In the genomic region with DNA sequence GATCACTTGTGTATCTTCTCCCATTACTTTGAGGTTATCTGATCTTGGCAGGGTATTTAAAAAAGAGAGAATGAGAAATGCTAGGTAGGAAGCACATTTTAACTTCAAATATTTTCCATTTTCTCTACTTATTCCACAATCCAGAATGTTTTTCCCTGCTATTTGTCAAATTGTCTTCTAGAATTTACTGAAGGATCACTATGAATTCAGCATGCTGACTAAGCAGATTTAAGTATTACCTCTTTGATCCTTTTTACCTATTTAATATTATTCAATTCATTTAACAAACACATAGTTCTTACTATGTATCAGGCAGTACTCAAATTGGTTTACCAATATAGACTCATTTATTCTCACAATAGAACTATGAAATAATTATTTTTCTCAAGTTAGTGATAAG, we compare ENCODE assay signal across 3 cellular contexts.
TF ChIP-seq lines count a peak whose summit lies in the region.

No MANE protein-coding gene starts in this region.

TF ChIP-seq in A549, 52 proteins besides CTCF, POLR2A, EP300 and RAD21 (continued from another document):
- TF ChIP-seq MAFK (IDR thresholded peaks at IDR 0.05; ENCODE audit: partially characterized antibody): peak; percentile 93
- TF ChIP-seq NPAS2 (CRISPR knock-in tag; IDR thresholded peaks at IDR 0.05; ENCODE audit: borderline replicate concordance): no peak
- TF ChIP-seq, protein P1, sequence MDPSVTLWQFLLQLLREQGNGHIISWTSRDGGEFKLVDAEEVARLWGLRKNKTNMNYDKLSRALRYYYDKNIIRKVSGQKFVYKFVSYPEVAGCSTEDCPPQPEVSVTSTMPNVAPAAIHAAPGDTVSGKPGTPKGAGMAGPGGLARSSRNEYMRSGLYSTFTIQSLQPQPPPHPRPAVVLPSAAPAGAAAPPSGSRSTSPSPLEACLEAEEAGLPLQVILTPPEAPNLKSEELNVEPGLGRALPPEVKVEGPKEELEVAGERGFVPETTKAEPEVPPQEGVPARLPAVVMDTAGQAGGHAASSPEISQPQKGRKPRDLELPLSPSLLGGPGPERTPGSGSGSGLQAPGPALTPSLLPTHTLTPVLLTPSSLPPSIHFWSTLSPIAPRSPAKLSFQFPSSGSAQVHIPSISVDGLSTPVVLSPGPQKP (IDR thresholded peaks at IDR 0.05; ENCODE audit: low read depth, low read length): no peak
- TF ChIP-seq, protein P2, sequence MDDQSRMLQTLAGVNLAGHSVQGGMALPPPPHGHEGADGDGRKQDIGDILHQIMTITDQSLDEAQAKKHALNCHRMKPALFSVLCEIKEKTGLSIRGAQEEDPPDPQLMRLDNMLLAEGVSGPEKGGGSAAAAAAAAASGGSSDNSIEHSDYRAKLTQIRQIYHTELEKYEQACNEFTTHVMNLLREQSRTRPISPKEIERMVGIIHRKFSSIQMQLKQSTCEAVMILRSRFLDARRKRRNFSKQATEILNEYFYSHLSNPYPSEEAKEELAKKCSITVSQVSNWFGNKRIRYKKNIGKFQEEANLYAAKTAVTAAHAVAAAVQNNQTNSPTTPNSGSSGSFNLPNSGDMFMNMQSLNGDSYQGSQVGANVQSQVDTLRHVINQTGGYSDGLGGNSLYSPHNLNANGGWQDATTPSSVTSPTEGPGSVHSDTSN (IDR thresholded peaks at IDR 0.05): no peak

TF ChIP-seq in GM23338, 12 proteins besides CTCF, POLR2A, EP300 and RAD21 (continued from another document):
- TF ChIP-seq, protein P3, sequence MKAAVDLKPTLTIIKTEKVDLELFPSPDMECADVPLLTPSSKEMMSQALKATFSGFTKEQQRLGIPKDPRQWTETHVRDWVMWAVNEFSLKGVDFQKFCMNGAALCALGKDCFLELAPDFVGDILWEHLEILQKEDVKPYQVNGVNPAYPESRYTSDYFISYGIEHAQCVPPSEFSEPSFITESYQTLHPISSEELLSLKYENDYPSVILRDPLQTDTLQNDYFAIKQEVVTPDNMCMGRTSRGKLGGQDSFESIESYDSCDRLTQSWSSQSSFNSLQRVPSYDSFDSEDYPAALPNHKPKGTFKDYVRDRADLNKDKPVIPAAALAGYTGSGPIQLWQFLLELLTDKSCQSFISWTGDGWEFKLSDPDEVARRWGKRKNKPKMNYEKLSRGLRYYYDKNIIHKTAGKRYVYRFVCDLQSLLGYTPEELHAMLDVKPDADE (IDR thresholded peaks at IDR 0.05): no peak
- TF ChIP-seq CREB1 (CRISPR knock-in tag; IDR thresholded peaks at IDR 0.05; ENCODE audit: low read depth) (no peak), STAT1 (IDR thresholded peaks at IDR 0.05; ENCODE audit: unreplicated experiment) (no peak)
- TF ChIP-seq, protein P4, sequence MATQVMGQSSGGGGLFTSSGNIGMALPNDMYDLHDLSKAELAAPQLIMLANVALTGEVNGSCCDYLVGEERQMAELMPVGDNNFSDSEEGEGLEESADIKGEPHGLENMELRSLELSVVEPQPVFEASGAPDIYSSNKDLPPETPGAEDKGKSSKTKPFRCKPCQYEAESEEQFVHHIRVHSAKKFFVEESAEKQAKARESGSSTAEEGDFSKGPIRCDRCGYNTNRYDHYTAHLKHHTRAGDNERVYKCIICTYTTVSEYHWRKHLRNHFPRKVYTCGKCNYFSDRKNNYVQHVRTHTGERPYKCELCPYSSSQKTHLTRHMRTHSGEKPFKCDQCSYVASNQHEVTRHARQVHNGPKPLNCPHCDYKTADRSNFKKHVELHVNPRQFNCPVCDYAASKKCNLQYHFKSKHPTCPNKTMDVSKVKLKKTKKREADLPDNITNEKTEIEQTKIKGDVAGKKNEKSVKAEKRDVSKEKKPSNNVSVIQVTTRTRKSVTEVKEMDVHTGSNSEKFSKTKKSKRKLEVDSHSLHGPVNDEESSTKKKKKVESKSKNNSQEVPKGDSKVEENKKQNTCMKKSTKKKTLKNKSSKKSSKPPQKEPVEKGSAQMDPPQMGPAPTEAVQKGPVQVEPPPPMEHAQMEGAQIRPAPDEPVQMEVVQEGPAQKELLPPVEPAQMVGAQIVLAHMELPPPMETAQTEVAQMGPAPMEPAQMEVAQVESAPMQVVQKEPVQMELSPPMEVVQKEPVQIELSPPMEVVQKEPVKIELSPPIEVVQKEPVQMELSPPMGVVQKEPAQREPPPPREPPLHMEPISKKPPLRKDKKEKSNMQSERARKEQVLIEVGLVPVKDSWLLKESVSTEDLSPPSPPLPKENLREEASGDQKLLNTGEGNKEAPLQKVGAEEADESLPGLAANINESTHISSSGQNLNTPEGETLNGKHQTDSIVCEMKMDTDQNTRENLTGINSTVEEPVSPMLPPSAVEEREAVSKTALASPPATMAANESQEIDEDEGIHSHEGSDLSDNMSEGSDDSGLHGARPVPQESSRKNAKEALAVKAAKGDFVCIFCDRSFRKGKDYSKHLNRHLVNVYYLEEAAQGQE (IDR thresholded peaks at IDR 0.05; ENCODE audit: unreplicated experiment): no peak

TF ChIP-seq in K562, 482 proteins besides CTCF, POLR2A, EP300 and RAD21 (continued from another document and continues in another):
- TF ChIP-seq MAFF (IDR thresholded peaks at IDR 0.05; ENCODE audit: low read length) (peak; percentile 64), KLF16 (IDR thresholded peaks at IDR 0.05) (no peak), CBFA2T3 (IDR thresholded peaks at IDR 0.05) (no peak), IRF2 (CRISPR knock-in tag; IDR thresholded peaks at IDR 0.05) (no peak), TEAD1 (CRISPR knock-in tag; IDR thresholded peaks at IDR 0.05) (no peak), LARP7 (IDR thresholded peaks at IDR 0.05) (no peak), C11orf30 (IDR thresholded peaks at IDR 0.05; ENCODE audit: low read depth) (peak; percentile 41), KDM5B (IDR thresholded peaks at IDR 0.05; ENCODE audit: insufficient replicate concordance, low read depth, low read length) (no peak), ZFX (CRISPR knock-in tag; IDR thresholded peaks at IDR 0.05) (no peak), KLF1 (tag; IDR thresholded peaks at IDR 0.05) (no peak), BDP1 (IDR thresholded peaks at IDR 0.05; ENCODE audit: insufficient read depth, insufficient read length) (no peak), HCFC1 (IDR thresholded peaks at IDR 0.05; ENCODE audit: low read depth, low read length) (no peak), E2F3 (CRISPR knock-in tag; IDR thresholded peaks at IDR 0.05) (no peak), NCOA4 (IDR thresholded peaks at IDR 0.05; ENCODE audit: partially characterized antibody) (no peak), ZNF589 (CRISPR knock-in tag; IDR thresholded peaks at IDR 0.05; ENCODE audit: low read depth) (no peak)
- TF ChIP-seq, protein P5, sequence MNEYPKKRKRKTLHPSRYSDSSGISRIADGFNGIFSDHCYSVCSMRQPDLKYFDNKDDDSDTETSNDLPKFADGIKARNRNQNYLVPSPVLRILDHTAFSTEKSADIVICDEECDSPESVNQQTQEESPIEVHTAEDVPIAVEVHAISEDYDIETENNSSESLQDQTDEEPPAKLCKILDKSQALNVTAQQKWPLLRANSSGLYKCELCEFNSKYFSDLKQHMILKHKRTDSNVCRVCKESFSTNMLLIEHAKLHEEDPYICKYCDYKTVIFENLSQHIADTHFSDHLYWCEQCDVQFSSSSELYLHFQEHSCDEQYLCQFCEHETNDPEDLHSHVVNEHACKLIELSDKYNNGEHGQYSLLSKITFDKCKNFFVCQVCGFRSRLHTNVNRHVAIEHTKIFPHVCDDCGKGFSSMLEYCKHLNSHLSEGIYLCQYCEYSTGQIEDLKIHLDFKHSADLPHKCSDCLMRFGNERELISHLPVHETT (CRISPR knock-in tag; conservative IDR thresholded peaks at IDR 0.05 in 1 of 2, IDR thresholded peaks at IDR 0.05 in 1 of 2): no peak
- TF ChIP-seq, protein P6, sequence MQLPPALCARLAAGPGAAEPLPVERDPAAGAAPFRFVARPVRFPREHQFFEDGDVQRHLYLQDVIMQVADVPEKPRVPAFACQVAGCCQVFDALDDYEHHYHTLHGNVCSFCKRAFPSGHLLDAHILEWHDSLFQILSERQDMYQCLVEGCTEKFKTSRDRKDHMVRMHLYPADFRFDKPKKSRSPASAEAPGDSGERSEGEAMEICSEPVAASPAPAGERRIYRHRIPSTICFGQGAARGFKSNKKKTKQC (CRISPR knock-in tag; IDR thresholded peaks at IDR 0.05): no peak
- TF ChIP-seq, protein P7, sequence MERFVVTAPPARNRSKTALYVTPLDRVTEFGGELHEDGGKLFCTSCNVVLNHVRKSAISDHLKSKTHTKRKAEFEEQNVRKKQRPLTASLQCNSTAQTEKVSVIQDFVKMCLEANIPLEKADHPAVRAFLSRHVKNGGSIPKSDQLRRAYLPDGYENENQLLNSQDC (CRISPR knock-in tag; IDR thresholded peaks at IDR 0.05): no peak
- TF ChIP-seq, protein P8, sequence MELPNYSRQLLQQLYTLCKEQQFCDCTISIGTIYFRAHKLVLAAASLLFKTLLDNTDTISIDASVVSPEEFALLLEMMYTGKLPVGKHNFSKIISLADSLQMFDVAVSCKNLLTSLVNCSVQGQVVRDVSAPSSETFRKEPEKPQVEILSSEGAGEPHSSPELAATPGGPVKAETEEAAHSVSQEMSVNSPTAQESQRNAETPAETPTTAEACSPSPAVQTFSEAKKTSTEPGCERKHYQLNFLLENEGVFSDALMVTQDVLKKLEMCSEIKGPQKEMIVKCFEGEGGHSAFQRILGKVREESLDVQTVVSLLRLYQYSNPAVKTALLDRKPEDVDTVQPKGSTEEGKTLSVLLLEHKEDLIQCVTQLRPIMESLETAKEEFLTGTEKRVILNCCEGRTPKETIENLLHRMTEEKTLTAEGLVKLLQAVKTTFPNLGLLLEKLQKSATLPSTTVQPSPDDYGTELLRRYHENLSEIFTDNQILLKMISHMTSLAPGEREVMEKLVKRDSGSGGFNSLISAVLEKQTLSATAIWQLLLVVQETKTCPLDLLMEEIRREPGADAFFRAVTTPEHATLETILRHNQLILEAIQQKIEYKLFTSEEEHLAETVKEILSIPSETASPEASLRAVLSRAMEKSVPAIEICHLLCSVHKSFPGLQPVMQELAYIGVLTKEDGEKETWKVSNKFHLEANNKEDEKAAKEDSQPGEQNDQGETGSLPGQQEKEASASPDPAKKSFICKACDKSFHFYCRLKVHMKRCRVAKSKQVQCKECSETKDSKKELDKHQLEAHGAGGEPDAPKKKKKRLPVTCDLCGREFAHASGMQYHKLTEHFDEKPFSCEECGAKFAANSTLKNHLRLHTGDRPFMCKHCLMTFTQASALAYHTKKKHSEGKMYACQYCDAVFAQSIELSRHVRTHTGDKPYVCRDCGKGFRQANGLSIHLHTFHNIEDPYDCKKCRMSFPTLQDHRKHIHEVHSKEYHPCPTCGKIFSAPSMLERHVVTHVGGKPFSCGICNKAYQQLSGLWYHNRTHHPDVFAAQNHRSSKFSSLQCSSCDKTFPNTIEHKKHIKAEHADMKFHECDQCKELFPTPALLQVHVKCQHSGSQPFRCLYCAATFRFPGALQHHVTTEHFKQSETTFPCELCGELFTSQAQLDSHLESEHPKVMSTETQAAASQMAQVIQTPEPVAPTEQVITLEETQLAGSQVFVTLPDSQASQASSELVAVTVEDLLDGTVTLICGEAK (IDR thresholded peaks at IDR 0.05): no peak
- TF ChIP-seq, protein P8 (CRISPR knock-in tag; IDR thresholded peaks at IDR 0.05): no peak
- TF ChIP-seq, protein P9, sequence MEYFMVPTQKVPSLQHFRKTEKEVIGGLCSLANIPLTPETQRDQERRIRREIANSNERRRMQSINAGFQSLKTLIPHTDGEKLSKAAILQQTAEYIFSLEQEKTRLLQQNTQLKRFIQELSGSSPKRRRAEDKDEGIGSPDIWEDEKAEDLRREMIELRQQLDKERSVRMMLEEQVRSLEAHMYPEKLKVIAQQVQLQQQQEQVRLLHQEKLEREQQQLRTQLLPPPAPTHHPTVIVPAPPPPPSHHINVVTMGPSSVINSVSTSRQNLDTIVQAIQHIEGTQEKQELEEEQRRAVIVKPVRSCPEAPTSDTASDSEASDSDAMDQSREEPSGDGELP (CRISPR knock-in tag; IDR thresholded peaks at IDR 0.05; ENCODE audit: borderline replicate concordance): no peak
- TF ChIP-seq, protein P10, sequence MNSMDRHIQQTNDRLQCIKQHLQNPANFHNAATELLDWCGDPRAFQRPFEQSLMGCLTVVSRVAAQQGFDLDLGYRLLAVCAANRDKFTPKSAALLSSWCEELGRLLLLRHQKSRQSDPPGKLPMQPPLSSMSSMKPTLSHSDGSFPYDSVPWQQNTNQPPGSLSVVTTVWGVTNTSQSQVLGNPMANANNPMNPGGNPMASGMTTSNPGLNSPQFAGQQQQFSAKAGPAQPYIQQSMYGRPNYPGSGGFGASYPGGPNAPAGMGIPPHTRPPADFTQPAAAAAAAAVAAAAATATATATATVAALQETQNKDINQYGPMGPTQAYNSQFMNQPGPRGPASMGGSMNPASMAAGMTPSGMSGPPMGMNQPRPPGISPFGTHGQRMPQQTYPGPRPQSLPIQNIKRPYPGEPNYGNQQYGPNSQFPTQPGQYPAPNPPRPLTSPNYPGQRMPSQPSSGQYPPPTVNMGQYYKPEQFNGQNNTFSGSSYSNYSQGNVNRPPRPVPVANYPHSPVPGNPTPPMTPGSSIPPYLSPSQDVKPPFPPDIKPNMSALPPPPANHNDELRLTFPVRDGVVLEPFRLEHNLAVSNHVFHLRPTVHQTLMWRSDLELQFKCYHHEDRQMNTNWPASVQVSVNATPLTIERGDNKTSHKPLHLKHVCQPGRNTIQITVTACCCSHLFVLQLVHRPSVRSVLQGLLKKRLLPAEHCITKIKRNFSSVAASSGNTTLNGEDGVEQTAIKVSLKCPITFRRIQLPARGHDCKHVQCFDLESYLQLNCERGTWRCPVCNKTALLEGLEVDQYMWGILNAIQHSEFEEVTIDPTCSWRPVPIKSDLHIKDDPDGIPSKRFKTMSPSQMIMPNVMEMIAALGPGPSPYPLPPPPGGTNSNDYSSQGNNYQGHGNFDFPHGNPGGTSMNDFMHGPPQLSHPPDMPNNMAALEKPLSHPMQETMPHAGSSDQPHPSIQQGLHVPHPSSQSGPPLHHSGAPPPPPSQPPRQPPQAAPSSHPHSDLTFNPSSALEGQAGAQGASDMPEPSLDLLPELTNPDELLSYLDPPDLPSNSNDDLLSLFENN (IDR thresholded peaks at IDR 0.05; ENCODE audit: low read depth in 2 of 2, low read length in 2 of 2): no peak
